Comparison of ENCODE assay signal across 1 cellular context in the genomic region with DNA sequence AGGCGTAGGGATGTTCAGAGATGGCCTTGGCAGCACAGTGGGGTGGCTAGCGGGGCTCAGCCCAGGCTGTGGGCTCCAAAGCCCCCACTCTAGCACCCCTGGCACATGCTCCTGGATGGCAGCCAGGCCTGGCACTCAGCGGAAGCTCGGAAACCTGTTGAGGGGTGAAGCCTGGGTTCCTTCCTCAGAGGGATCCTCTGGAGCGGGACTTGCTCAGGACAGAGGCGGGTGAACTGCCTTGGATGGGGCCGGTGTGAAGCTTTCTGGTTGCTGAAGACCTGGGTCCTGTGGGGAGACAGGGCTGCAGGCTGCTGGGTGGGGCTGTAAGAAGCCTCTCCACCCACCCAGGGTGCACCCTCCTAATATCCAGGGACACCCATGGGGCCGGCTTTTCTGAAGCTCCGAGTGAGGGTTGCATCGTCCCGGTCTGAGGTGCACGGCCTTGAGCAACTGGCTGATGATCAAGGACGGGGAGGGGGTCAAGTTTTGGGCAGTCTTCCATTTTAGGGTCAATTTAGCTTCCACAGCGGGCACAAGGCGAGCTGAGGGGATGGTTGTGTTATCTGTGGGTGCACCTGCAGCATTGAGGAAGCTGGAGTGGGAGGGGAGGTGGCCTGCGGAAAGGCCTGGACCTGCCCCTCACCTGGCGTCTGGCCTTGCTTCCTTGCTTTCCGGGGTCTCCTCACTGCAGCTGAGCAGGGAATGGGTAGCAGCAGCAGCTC.
TF ChIP-seq lines count a peak whose summit lies in the region.

No MANE protein-coding gene starts in this region.

TF ChIP-seq in GM23338, 12 proteins besides CTCF, POLR2A, EP300 and RAD21:
- TF ChIP-seq, protein P1, sequence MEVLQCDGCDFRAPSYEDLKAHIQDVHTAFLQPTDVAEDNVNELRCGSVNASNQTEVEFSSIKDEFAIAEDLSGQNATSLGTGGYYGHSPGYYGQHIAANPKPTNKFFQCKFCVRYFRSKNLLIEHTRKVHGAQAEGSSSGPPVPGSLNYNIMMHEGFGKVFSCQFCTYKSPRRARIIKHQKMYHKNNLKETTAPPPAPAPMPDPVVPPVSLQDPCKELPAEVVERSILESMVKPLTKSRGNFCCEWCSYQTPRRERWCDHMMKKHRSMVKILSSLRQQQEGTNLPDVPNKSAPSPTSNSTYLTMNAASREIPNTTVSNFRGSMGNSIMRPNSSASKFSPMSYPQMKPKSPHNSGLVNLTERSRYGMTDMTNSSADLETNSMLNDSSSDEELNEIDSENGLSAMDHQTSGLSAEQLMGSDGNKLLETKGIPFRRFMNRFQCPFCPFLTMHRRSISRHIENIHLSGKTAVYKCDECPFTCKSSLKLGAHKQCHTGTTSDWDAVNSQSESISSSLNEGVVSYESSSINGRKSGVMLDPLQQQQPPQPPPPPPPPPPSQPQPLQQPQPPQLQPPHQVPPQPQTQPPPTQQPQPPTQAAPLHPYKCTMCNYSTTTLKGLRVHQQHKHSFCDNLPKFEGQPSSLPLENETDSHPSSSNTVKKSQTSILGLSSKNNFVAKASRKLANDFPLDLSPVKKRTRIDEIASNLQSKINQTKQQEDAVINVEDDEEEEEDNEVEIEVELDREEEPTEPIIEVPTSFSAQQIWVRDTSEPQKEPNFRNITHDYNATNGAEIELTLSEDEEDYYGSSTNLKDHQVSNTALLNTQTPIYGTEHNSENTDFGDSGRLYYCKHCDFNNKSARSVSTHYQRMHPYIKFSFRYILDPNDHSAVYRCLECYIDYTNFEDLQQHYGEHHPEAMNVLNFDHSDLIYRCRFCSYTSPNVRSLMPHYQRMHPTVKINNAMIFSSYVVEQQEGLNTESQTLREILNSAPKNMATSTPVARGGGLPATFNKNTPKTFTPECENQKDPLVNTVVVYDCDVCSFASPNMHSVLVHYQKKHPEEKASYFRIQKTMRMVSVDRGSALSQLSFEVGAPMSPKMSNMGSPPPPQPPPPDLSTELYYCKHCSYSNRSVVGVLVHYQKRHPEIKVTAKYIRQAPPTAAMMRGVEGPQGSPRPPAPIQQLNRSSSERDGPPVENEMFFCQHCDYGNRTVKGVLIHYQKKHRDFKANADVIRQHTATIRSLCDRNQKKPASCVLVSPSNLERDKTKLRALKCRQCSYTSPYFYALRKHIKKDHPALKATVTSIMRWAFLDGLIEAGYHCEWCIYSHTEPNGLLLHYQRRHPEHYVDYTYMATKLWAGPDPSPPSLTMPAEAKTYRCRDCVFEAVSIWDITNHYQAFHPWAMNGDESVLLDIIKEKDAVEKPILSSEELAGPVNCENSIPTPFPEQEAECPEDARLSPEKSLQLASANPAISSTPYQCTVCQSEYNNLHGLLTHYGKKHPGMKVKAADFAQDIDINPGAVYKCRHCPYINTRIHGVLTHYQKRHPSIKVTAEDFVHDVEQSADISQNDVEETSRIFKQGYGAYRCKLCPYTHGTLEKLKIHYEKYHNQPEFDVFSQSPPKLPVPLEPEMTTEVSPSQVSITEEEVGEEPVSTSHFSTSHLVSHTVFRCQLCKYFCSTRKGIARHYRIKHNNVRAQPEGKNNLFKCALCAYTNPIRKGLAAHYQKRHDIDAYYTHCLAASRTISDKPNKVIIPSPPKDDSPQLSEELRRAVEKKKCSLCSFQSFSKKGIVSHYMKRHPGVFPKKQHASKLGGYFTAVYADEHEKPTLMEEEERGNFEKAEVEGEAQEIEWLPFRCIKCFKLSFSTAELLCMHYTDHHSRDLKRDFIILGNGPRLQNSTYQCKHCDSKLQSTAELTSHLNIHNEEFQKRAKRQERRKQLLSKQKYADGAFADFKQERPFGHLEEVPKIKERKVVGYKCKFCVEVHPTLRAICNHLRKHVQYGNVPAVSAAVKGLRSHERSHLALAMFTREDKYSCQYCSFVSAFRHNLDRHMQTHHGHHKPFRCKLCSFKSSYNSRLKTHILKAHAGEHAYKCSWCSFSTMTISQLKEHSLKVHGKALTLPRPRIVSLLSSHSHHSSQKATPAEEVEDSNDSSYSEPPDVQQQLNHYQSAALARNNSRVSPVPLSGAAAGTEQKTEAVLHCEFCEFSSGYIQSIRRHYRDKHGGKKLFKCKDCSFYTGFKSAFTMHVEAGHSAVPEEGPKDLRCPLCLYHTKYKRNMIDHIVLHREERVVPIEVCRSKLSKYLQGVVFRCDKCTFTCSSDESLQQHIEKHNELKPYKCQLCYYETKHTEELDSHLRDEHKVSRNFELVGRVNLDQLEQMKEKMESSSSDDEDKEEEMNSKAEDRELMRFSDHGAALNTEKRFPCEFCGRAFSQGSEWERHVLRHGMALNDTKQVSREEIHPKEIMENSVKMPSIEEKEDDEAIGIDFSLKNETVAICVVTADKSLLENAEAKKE (CRISPR knock-in tag; IDR thresholded peaks at IDR 0.05), result no peak
- TF ChIP-seq CREB1 (CRISPR knock-in tag; IDR thresholded peaks at IDR 0.05; ENCODE audit: low read depth), result no peak
- TF ChIP-seq, protein P2, sequence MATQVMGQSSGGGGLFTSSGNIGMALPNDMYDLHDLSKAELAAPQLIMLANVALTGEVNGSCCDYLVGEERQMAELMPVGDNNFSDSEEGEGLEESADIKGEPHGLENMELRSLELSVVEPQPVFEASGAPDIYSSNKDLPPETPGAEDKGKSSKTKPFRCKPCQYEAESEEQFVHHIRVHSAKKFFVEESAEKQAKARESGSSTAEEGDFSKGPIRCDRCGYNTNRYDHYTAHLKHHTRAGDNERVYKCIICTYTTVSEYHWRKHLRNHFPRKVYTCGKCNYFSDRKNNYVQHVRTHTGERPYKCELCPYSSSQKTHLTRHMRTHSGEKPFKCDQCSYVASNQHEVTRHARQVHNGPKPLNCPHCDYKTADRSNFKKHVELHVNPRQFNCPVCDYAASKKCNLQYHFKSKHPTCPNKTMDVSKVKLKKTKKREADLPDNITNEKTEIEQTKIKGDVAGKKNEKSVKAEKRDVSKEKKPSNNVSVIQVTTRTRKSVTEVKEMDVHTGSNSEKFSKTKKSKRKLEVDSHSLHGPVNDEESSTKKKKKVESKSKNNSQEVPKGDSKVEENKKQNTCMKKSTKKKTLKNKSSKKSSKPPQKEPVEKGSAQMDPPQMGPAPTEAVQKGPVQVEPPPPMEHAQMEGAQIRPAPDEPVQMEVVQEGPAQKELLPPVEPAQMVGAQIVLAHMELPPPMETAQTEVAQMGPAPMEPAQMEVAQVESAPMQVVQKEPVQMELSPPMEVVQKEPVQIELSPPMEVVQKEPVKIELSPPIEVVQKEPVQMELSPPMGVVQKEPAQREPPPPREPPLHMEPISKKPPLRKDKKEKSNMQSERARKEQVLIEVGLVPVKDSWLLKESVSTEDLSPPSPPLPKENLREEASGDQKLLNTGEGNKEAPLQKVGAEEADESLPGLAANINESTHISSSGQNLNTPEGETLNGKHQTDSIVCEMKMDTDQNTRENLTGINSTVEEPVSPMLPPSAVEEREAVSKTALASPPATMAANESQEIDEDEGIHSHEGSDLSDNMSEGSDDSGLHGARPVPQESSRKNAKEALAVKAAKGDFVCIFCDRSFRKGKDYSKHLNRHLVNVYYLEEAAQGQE (IDR thresholded peaks at IDR 0.05; ENCODE audit: unreplicated experiment), result no peak
